ENCODE assay signal across 1 cellular context in genomic region chrX:80471582-80471981, GRCh38.
TF ChIP-seq lines count a peak whose summit lies in the region.

No MANE protein-coding gene starts in this region.

TF ChIP-seq in HEK293, 187 proteins besides CTCF, POLR2A, EP300 and RAD21 (continued from another document and continues in another):
- TF ChIP-seq ZNF398 (tag by site-specific recombination; IDR thresholded peaks at IDR 0.05) (no peak), ZNF169 (tag by site-specific recombination; IDR thresholded peaks at IDR 0.05) (no peak), ZNF114 (tag by site-specific recombination; IDR thresholded peaks at IDR 0.05) (no peak), ZNF571 (tag by site-specific recombination; IDR thresholded peaks at IDR 0.05) (no peak), ZNF768 (tag by site-specific recombination; IDR thresholded peaks at IDR 0.05) (no peak), ZNF585B (tag by site-specific recombination; IDR thresholded peaks at IDR 0.05) (no peak), ZNF529 (tag by site-specific recombination; IDR thresholded peaks at IDR 0.05; ENCODE audit: insufficient replicate concordance) (peak; percentile 26), ZNF707 (tag by site-specific recombination; IDR thresholded peaks at IDR 0.05) (no peak), ZNF138 (tag by site-specific recombination; IDR thresholded peaks at IDR 0.05; ENCODE audit: borderline replicate concordance) (no peak), PATZ1 (tag by site-specific recombination; IDR thresholded peaks at IDR 0.05) (no peak), ZNF792 (tag by site-specific recombination; IDR thresholded peaks at IDR 0.05) (no peak), ZNF777 (tag by site-specific recombination; IDR thresholded peaks at IDR 0.05; ENCODE audit: borderline replicate concordance) (no peak), ZBTB17 (tag by site-specific recombination; IDR thresholded peaks at IDR 0.05) (no peak), ZNF660 (tag by site-specific recombination; IDR thresholded peaks at IDR 0.05) (no peak), ZNF23 (tag by site-specific recombination; IDR thresholded peaks at IDR 0.05; ENCODE audit: borderline replicate concordance) (no peak), ZSCAN23 (tag by site-specific recombination; IDR thresholded peaks at IDR 0.05) (no peak), ZNF292 (tag by site-specific recombination; IDR thresholded peaks at IDR 0.05; ENCODE audit: borderline replicate concordance, low read depth) (0 out of 2 replicates have a peak, but pooled peaks have one; percentile 22), ZNF366 (tag by site-specific recombination; conservative IDR thresholded peaks at IDR 0.05) (no peak), ZNF266 (tag by site-specific recombination; IDR thresholded peaks at IDR 0.05; ENCODE audit: low read depth) (peak; percentile 53; the same call in 1 of the 2 replicates), ZFP37 (tag by site-specific recombination; IDR thresholded peaks at IDR 0.05) (no peak), ZNF658 (tag by site-specific recombination; IDR thresholded peaks at IDR 0.05) (no peak), TRIM28 (IDR thresholded peaks at IDR 0.05; ENCODE audit: borderline replicate concordance, low read length) (no peak), ZNF555 (tag by site-specific recombination; conservative IDR thresholded peaks at IDR 0.05) (peak; percentile 86), ZNF670 (tag by site-specific recombination; IDR thresholded peaks at IDR 0.05; ENCODE audit: low read depth) (no peak), ZNF223 (tag by site-specific recombination; IDR thresholded peaks at IDR 0.05) (no peak), HOXD13 (CRISPR knock-in tag; IDR thresholded peaks at IDR 0.05; ENCODE audit: borderline replicate concordance) (no peak), ZNF394 (tag by site-specific recombination; IDR thresholded peaks at IDR 0.05; ENCODE audit: borderline replicate concordance) (peak; percentile 74; the same call in 1 of the 2 replicates), ZNF610 (tag by site-specific recombination; IDR thresholded peaks at IDR 0.05; ENCODE audit: borderline replicate concordance) (no peak), ZNF488 (tag by site-specific recombination; IDR thresholded peaks at IDR 0.05) (no peak), ZNF157 (tag by site-specific recombination; IDR thresholded peaks at IDR 0.05) (no peak), ZNF214 (tag by site-specific recombination; IDR thresholded peaks at IDR 0.05; ENCODE audit: borderline replicate concordance) (no peak), INSM2 (tag by site-specific recombination; IDR thresholded peaks at IDR 0.05) (no peak), ZNF629 (tag by site-specific recombination; IDR thresholded peaks at IDR 0.05) (0 out of 2 replicates have a peak, but pooled peaks have one; percentile 19), ZNF654 (tag by site-specific recombination; IDR thresholded peaks at IDR 0.05; ENCODE audit: low read depth) (0 out of 2 replicates have a peak, but pooled peaks have one; percentile 21), PRDM6 (tag by site-specific recombination; IDR thresholded peaks at IDR 0.05) (no peak), IKZF3 (tag by site-specific recombination; IDR thresholded peaks at IDR 0.05) (no peak), ZNF121 (tag by site-specific recombination; IDR thresholded peaks at IDR 0.05) (no peak), ZFHX2 (tag by site-specific recombination; conservative IDR thresholded peaks at IDR 0.05) (no peak), GFI1B (tag by site-specific recombination; IDR thresholded peaks at IDR 0.05) (no peak), ZNF677 (tag by site-specific recombination; IDR thresholded peaks at IDR 0.05) (no peak), OVOL3 (tag by site-specific recombination; IDR thresholded peaks at IDR 0.05) (no peak), ZNF426 (tag by site-specific recombination; IDR thresholded peaks at IDR 0.05) (peak; percentile 80), ZBTB11 (tag by site-specific recombination; conservative IDR thresholded peaks at IDR 0.05; ENCODE audit: low read depth) (peak; percentile 74), ZNF280D (tag by site-specific recombination; IDR thresholded peaks at IDR 0.05) (no peak), ZNF202 (tag by site-specific recombination; IDR thresholded peaks at IDR 0.05; ENCODE audit: borderline replicate concordance) (peak; percentile 63; the same call in 1 of the 2 replicates), ZNF239 (tag by site-specific recombination; IDR thresholded peaks at IDR 0.05) (no peak), KLF8 (tag by site-specific recombination; IDR thresholded peaks at IDR 0.05) (no peak), ZNF221 (tag by site-specific recombination; IDR thresholded peaks at IDR 0.05; ENCODE audit: borderline replicate concordance) (no peak), ZNF76 (tag by site-specific recombination; IDR thresholded peaks at IDR 0.05; ENCODE audit: borderline replicate concordance, low read depth) (no peak), ZNF514 (tag by site-specific recombination; IDR thresholded peaks at IDR 0.05) (0 out of 2 replicates have a peak, but pooled peaks have one; percentile 48), AEBP2 (tag by site-specific recombination; IDR thresholded peaks at IDR 0.05; ENCODE audit: borderline replicate concordance) (peak; percentile 74; the same call in 1 of the 2 replicates), ZFP3 (tag by site-specific recombination; IDR thresholded peaks at IDR 0.05; ENCODE audit: low read depth) (no peak), ZNF311 (tag by site-specific recombination; IDR thresholded peaks at IDR 0.05; ENCODE audit: borderline replicate concordance) (no peak), ZNF510 (tag by site-specific recombination; IDR thresholded peaks at IDR 0.05; ENCODE audit: insufficient replicate concordance) (peak; percentile 63), ZNF624 (tag by site-specific recombination; IDR thresholded peaks at IDR 0.05) (no peak), ZNF776 (tag by site-specific recombination; IDR thresholded peaks at IDR 0.05; ENCODE audit: borderline replicate concordance) (no peak)
